In genomic region chr12:24039113-24039525, GRCh38 we compare ENCODE assay signal across 12 cellular contexts.
DNase-seq lines count a peak whose midpoint lies in the region; ATAC-seq, FAIRE-seq and TF ChIP-seq lines count a peak whose summit lies in the region.
"Had no signal": no experiment of that assay in that cellular context is flagged by ENCODE, and none has a peak within 500 bp of the region (broad histone marks: within the 10 kb centered on the region; RNA-seq: fewer than 3 reads in every experiment).

No MANE protein-coding gene starts in this region.

- H4K20me1 ChIP-seq in astrocyte (ENCODE audit: insufficient read depth, low read length), result no peaks in the 10 kb centered on the region

- no peak overlapping the region for H3K27ac Mint-ChIP-seq in astrocyte (ENCODE audit: unreplicated experiment)
- H3K27ac Mint-ChIP-seq: activated T-helper 17 cell treated with anti-CD3 and anti-CD28 coated beads, Interleukin-2, amount 50 U/mL, for 72 hours; naive thymus-derived CD4-positive, alpha-beta T cell had no signal

- no peak for TF ChIP-seq CTCF in astrocyte (IDR thresholded peaks at IDR 0.05; ENCODE audit: insufficient read depth, low read depth, low read length)
- TF ChIP-seq CTCF in foreskin keratinocyte (conservative IDR thresholded peaks at IDR 0.05), result no peak

- no peaks in the 10 kb centered on the region for H3K79me2 ChIP-seq in astrocyte (ENCODE audit: insufficient read depth, low read length)

- H2AFZ ChIP-seq in astrocyte (ENCODE audit: low read depth, low read length), result no peak overlapping the region

- no peaks in the 10 kb centered on the region for H3K27me3 Mint-ChIP-seq in astrocyte (ENCODE audit: low read depth, unreplicated experiment)
- H3K27me3 Mint-ChIP-seq: activated T-helper 17 cell treated with anti-CD3 and anti-CD28 coated beads, Interleukin-2, amount 50 U/mL, for 72 hours; naive thymus-derived CD4-positive, alpha-beta T cell had no signal

- no peak overlapping the region for H3K4me2 ChIP-seq in astrocyte (ENCODE audit: low read length)

- no peak overlapping the region for H3K4me3 Mint-ChIP-seq in astrocyte (ENCODE audit: unreplicated experiment)
- H3K4me3 Mint-ChIP-seq: activated T-helper 17 cell treated with anti-CD3 and anti-CD28 coated beads, Interleukin-2, amount 50 U/mL, for 72 hours; naive thymus-derived CD4-positive, alpha-beta T cell had no signal

- H3K27ac ChIP-seq in astrocyte (ENCODE audit: low read depth, low read length), result peak overlapping the region; percentile 57
- no peak overlapping the region for H3K27ac ChIP-seq in foreskin keratinocyte
- H3K27ac ChIP-seq: testis had no signal

- FAIRE-seq in astrocyte (lab: Jason Lieb, UNC), result no peak

- peak; percentile 76 for ATAC-seq in foreskin keratinocyte
- ATAC-seq in HG02884 (IDR thresholded peaks at IDR 0.05; ENCODE audit: unreplicated experiment), result no peak
- ATAC-seq: activated T-helper 17 cell treated with anti-CD3 and anti-CD28 coated beads, Interleukin-2, amount 50 U/mL, for 72 hours; naive thymus-derived CD4-positive, alpha-beta T cell had no signal

- no peaks in the 10 kb centered on the region for H3K4me1 Mint-ChIP-seq in astrocyte (ENCODE audit: low read depth, unreplicated experiment)
- H3K4me1 Mint-ChIP-seq: activated T-helper 17 cell treated with anti-CD3 and anti-CD28 coated beads, Interleukin-2, amount 50 U/mL, for 72 hours; naive thymus-derived CD4-positive, alpha-beta T cell had no signal

- H3K36me3 Mint-ChIP-seq in astrocyte (ENCODE audit: low read depth, unreplicated experiment), result no peaks in the 10 kb centered on the region
- H3K36me3 Mint-ChIP-seq: naive thymus-derived CD4-positive, alpha-beta T cell had no signal

- no peaks in the 10 kb centered on the region for H3K9me3 ChIP-seq in astrocyte (ENCODE audit: insufficient read depth, low read depth, low read length)
- H3K9me3 ChIP-seq: testis had no signal

- no peaks in the 10 kb centered on the region for H3K9me3 Mint-ChIP-seq in astrocyte (ENCODE audit: unreplicated experiment)
- H3K9me3 Mint-ChIP-seq: activated T-helper 17 cell treated with anti-CD3 and anti-CD28 coated beads, Interleukin-2, amount 50 U/mL, for 72 hours; naive thymus-derived CD4-positive, alpha-beta T cell had no signal

- peaks cover 4% of the 10 kb centered on the region for H3K27me3 ChIP-seq in astrocyte (ENCODE audit: insufficient read depth, low read length)
- no peaks in the 10 kb centered on the region for H3K27me3 ChIP-seq in foreskin keratinocyte
- H3K27me3 ChIP-seq: testis had no signal

- H3K4me3 ChIP-seq in astrocyte (ENCODE audit: insufficient read depth, low read depth, low read length), result no peak overlapping the region
- no peak overlapping the region for H3K4me3 ChIP-seq in skeletal muscle cell (ENCODE audit: low read depth, low read length)
- H3K4me3 ChIP-seq: testis had no signal

- no peak overlapping the region for H3K9ac ChIP-seq in astrocyte (ENCODE audit: low read length)

- H3K4me1 ChIP-seq in astrocyte (ENCODE audit: insufficient read depth, low read length) (peaks cover 9% of the 10 kb centered on the region), foreskin keratinocyte (no peaks in the 10 kb centered on the region)
- H3K4me1 ChIP-seq: testis had no signal

- H3K36me3 ChIP-seq in astrocyte (ENCODE audit: insufficient read depth, low read length), result no peaks in the 10 kb centered on the region

- peak; percentile 82 for DNase-seq in HS-5 (ENCODE audit: low read depth)
- DNase-seq in astrocyte (ENCODE audit: low read depth), result peak; percentile 96
- peak; percentile 51 to 67 for DNase-seq in foreskin keratinocyte
- peak; percentile 85 for DNase-seq in skeletal muscle cell (ENCODE audit: low read depth)
- no peak for DNase-seq in effector CD4-positive, alpha-beta T cell
- DNase-seq in D341Med (ENCODE audit: low spot score), result no peak
- DNase-seq: activated CD4-positive, alpha-beta T cell treated with anti-CD3 and anti-CD28 coated beads for 48 hours; naive thymus-derived CD4-positive, alpha-beta T cell; T-helper 1 cell; testis had no signal

Comparison
In these comparisons a context has a peak if more than half of its experiments do, and no peak if none do; other contexts are left out.
1. DNase-seq: peak in HS-5 (single experiment), astrocyte (single experiment), foreskin keratinocyte (2 of 2) and skeletal muscle cell (single experiment); none in effector CD4-positive, alpha-beta T cell (single experiment) and D341Med (single experiment).